ENCODE assay signal across 8 cellular contexts in genomic region chr19:17538684-17539287, GRCh38. TPM values are rescaled to one million over a fixed set of nuclear protein-coding genes. Genes with fewer than 3 reads are reported as not detected.
A peak's percentile ranks its signal among the peaks of the same experiment; 100 is the strongest.
DNase-seq lines count a peak whose midpoint lies in the region; ATAC-seq and TF ChIP-seq lines count a peak whose summit lies in the region.

No MANE protein-coding gene starts in this region.

- ATAC-seq in IMR-90 (ENCODE audit: low read depth): no peak
- no peak for ATAC-seq in GM18861 (IDR thresholded peaks at IDR 0.05; ENCODE audit: unreplicated experiment)

- no peaks in the 10 kb centered on the region for H3K27me3 Mint-ChIP-seq in Caco-2 (ENCODE audit: insufficient read depth, unreplicated experiment)

- H3K9ac ChIP-seq in IMR-90 (ENCODE audit: low read depth, low read length): no peak overlapping the region
- H3K9ac ChIP-seq in mammary epithelial cell (ENCODE audit: insufficient read depth, low read length): no peak overlapping the region

- 14% methylated on average over 5 of the region's 20 CpGs; no CpG with 5 or more reads in 1 of the 2 experiments for WGBS in IMR-90 (ENCODE audit: extremely low coverage in 2 of 2, insufficient read length in 1 of 2), 2 experiments
- 0% methylated on average over 1 of the region's 20 CpGs for WGBS in mammary epithelial cell (ENCODE audit: low coverage, missing lambda C conversion rate)

- no peaks in the 10 kb centered on the region for H3K4me1 ChIP-seq in Caco-2
- peaks cover 5% of the 10 kb centered on the region; the same call in 1 of the 2 replicates for H3K4me1 ChIP-seq in IMR-90 (ENCODE audit: control insufficient read depth, insufficient read depth, low read length)
- peaks cover 8% of the 10 kb centered on the region for H3K4me1 ChIP-seq in mammary epithelial cell (ENCODE audit: insufficient read depth, low read length)
- H3K4me1 ChIP-seq in mononuclear cell (ENCODE audit: insufficient read depth, low read length): peaks cover 19% of the 10 kb centered on the region

- H4K20me1 ChIP-seq in IMR-90 (ENCODE audit: insufficient read depth, low read length) (no peaks in the 10 kb centered on the region; the same call in 1 of the 2 replicates), mammary epithelial cell (ENCODE audit: insufficient read depth, low read length) (no peaks in the 10 kb centered on the region)

- H3K9me3 ChIP-seq in Caco-2: no peaks in the 10 kb centered on the region
- peaks cover 5% of the 10 kb centered on the region; the same call in 1 of the 2 replicates for H3K9me3 ChIP-seq in IMR-90 (ENCODE audit: control insufficient read depth, insufficient read depth, low read length)
- H3K9me3 ChIP-seq in mammary epithelial cell (replicated peaks; ENCODE audit: insufficient read depth, low read length): no peaks in the 10 kb centered on the region
- no peaks in the 10 kb centered on the region for H3K9me3 ChIP-seq in mononuclear cell (ENCODE audit: low read depth, low read length)

- TF ChIP-seq CTCF in Caco-2 (IDR thresholded peaks at IDR 0.05; ENCODE audit: insufficient read depth in 1 of 2, low read depth in 1 of 2, low read length in 1 of 2, severe bottlenecking in 1 of 2, unreplicated experiment in 1 of 2): no peak
- TF ChIP-seq CTCF in IMR-90 (conservative IDR thresholded peaks at IDR 0.05; ENCODE audit: low read depth, low read length): no peak
- TF ChIP-seq CTCF in mammary epithelial cell (conservative IDR thresholded peaks at IDR 0.05 in 1 of 2, IDR thresholded peaks at IDR 0.05 in 1 of 2; ENCODE audit: extremely low read depth in 1 of 2, insufficient read depth in 1 of 2, low read depth in 1 of 2, low read length in 2 of 2): no peak

- DNase-seq in Caco-2: peak in 1 of 2 experiments; percentile 14
- DNase-seq in IMR-90: no peak
- DNase-seq in mammary epithelial cell: no peak
- no peak for DNase-seq in T-helper 9 cell
- no peak for DNase-seq in NCI-H1105 treated with DMSO at 0.1 percent for 48 hours (lab: John Stamatoyannopoulos, UW)
- DNase-seq in activated CD4-positive, alpha-beta T cell treated with anti-CD3 and anti-CD28 coated beads for 1 hour: no peak

- BruUV-seq in Caco-2 (replicated peaks; lab: Mats Ljungman, UMichigan): no TSS peak
- no TSS peak for BruUV-seq in IMR-90 (replicated peaks; lab: Mats Ljungman, UMichigan)
- BruUV-seq in mammary epithelial cell (replicated peaks; lab: Mats Ljungman, UMichigan): no TSS peak

- H2AK5ac ChIP-seq in IMR-90 (ENCODE audit: low read depth, low read length): no peak overlapping the region

- H2AFZ ChIP-seq in IMR-90 (replicated peaks; ENCODE audit: low read length, poor library complexity) (peak overlapping the region; percentile 90), mammary epithelial cell (ENCODE audit: low read depth, low read length) (peak overlapping the region; percentile 89)

- H3K27ac ChIP-seq in IMR-90 (ENCODE audit: insufficient read depth, low read length) (no peak overlapping the region), mammary epithelial cell (ENCODE audit: insufficient read depth, low read depth, low read length) (no peak overlapping the region)

- no peak overlapping the region for H4K91ac ChIP-seq in IMR-90 (ENCODE audit: insufficient read depth, low read depth, low read length)

- H3K9me1 ChIP-seq in IMR-90 (ENCODE audit: insufficient read depth, low read length): no peaks in the 10 kb centered on the region

- no peak overlapping the region for H4K8ac ChIP-seq in IMR-90 (ENCODE audit: low read depth in 2 of 2, low read length in 2 of 2)

- POLR2A ChIA-PET in Caco-2 (lab: Charles Lee): interaction anchor here (0.6 to 1.0 kb wide), 3 partner anchors 21 to 321 kb away, joined by 3 to 4 read pairs (median 4); no protein-coding TSS in a partner anchor
- POLR2A ChIA-PET in IMR-90 (lab: Charles Lee; ENCODE audit: unreplicated experiment): no interaction called here

- no peaks in the 10 kb centered on the region for H3K79me1 ChIP-seq in IMR-90 (ENCODE audit: low read depth in 1 of 2, low read length in 2 of 2)

- no peak for TF ChIP-seq RAD21 in IMR-90 (IDR thresholded peaks at IDR 0.05; ENCODE audit: low read length)

- no peaks in the 10 kb centered on the region for H3K9me3 Mint-ChIP-seq in Caco-2 (ENCODE audit: unreplicated experiment)

- in situ Hi-C loops in IMR-90 (cut with MboI; ENCODE audit: low sequenced_read_pairs): no loop called here
- in situ Hi-C loops in mammary epithelial cell (cut with MboI; ENCODE audit: low sequenced_read_pairs in 2 of 2): no loop called here

- H3K79me2 ChIP-seq in mammary epithelial cell (ENCODE audit: insufficient read depth, low read length): no peaks in the 10 kb centered on the region

- no peak overlapping the region for H2BK20ac ChIP-seq in IMR-90 (ENCODE audit: low read depth, low read length)

- no peak overlapping the region for H2AK9ac ChIP-seq in IMR-90 (replicated peaks; ENCODE audit: low read depth, low read length, poor library complexity)

- no peak overlapping the region for H3K56ac ChIP-seq in IMR-90 (ENCODE audit: extremely low read depth, insufficient read depth, low read length)

- H3K4me3 Mint-ChIP-seq in Caco-2 (ENCODE audit: unreplicated experiment): peak overlapping the region; percentile 80

- H3K4me3 ChIP-seq in Caco-2 (ENCODE audit: low read depth, low read length): peak overlapping the region; percentile 53
- peak overlapping the region; percentile 44 for H3K4me3 ChIP-seq in IMR-90 (ENCODE audit: insufficient read depth, low read depth, low read length)
- peak overlapping the region; percentile 24 to 51 (median 44) for H3K4me3 ChIP-seq in mammary epithelial cell (replicated peaks in 1 of 3; ENCODE audit: insufficient read depth in 1 of 3, low read depth in 2 of 3, low read length in 3 of 3)
- H3K4me3 ChIP-seq in mononuclear cell (ENCODE audit: low read length): peak overlapping the region; percentile 38

- H3K4me1 Mint-ChIP-seq in Caco-2 (ENCODE audit: low read depth, unreplicated experiment): peaks cover 7% of the 10 kb centered on the region

- no peak overlapping the region for H3K23ac ChIP-seq in IMR-90 (ENCODE audit: low read depth, low read length)

- H3K14ac ChIP-seq in IMR-90 (replicated peaks; ENCODE audit: low read depth, low read length): no peak overlapping the region

- no peaks in the 10 kb centered on the region; the same call in none of the 2 replicates for H3K27me3 ChIP-seq in Caco-2 (replicated peaks; ENCODE audit: control insufficient read depth, insufficient read depth, low read length)
- peaks cover 2% of the 10 kb centered on the region; the same call in 1 of the 2 replicates for H3K27me3 ChIP-seq in IMR-90 (ENCODE audit: control insufficient read depth, insufficient read depth, low read length)
- no peaks in the 10 kb centered on the region for H3K27me3 ChIP-seq in mammary epithelial cell (ENCODE audit: insufficient read depth, low read length)
- H3K27me3 ChIP-seq in mononuclear cell (ENCODE audit: insufficient read depth, low read length): no peaks in the 10 kb centered on the region

- H3K36me3 Mint-ChIP-seq in Caco-2 (ENCODE audit: insufficient read depth, unreplicated experiment): peaks cover 7% of the 10 kb centered on the region

- H3K27ac Mint-ChIP-seq in Caco-2 (ENCODE audit: unreplicated experiment): no peak overlapping the region

- intact Hi-C loops in Caco-2 (cut with micrococcal nuclease; ENCODE audit: unreplicated experiment) (loop anchor here (1.0 kb wide), 1 partner anchor 36 kb away; no protein-coding TSS in a partner anchor), IMR-90 (cut with micrococcal nuclease) (no loop called here), mammary epithelial cell (cut with micrococcal nuclease) (no loop called here)

- CTCF ChIA-PET in Caco-2 (lab: Charles Lee) (interaction anchor here (0.6 to 1.2 kb wide), 5 partner anchors 8 to 228 kb away, joined by 3 to 10 read pairs (median 3); no protein-coding TSS in a partner anchor), IMR-90 (lab: Yijun Ruan, JAX) (interaction anchor here (0.6 to 1.3 kb wide), 3 partner anchors 12 to 222 kb away, joined by 3 to 6 read pairs (median 5); no protein-coding TSS in a partner anchor), mammary epithelial cell (lab: Charles Lee; ENCODE audit: low non-redundant PET) (interaction anchor here (1.0 kb wide), 1 partner anchor 28 kb away, joined by 4 read pairs; the partner anchor contains the start of gene PGLS)

- H3K18ac ChIP-seq in IMR-90 (ENCODE audit: low read depth, low read length): no peak overlapping the region

- H3K4ac ChIP-seq in IMR-90 (ENCODE audit: low read depth, low read length): no peak overlapping the region

- no peak overlapping the region for H2BK5ac ChIP-seq in IMR-90 (ENCODE audit: low read depth, low read length, poor library complexity, severe bottlenecking)

- H4K5ac ChIP-seq in IMR-90 (ENCODE audit: low read depth, low read length): no peak overlapping the region

- H3K36me3 ChIP-seq in Caco-2 (ENCODE audit: control insufficient read depth, insufficient read depth, low read length): no peaks in the 10 kb centered on the region
- no peaks in the 10 kb centered on the region for H3K36me3 ChIP-seq in IMR-90 (ENCODE audit: control insufficient read depth, insufficient read depth, low read length)
- H3K36me3 ChIP-seq in mammary epithelial cell (ENCODE audit: insufficient read depth, low read length): no peaks in the 10 kb centered on the region

- no peak for TF ChIP-seq POLR2A in IMR-90 (IDR thresholded peaks at IDR 0.05; ENCODE audit: low read depth, low read length)

- no peak overlapping the region for H2BK15ac ChIP-seq in IMR-90 (ENCODE audit: low read depth, low read length)

- H3K4me2 ChIP-seq in IMR-90 (ENCODE audit: low read depth, low read length) (peak overlapping the region; percentile 64), mammary epithelial cell (ENCODE audit: insufficient read depth, low read depth, low read length) (peak overlapping the region; percentile 99)

- dilution Hi-C loops in IMR-90 (cut with HindIII; ENCODE audit: low sequenced_read_pairs, unreplicated experiment) (no loop called here), mammary epithelial cell (cut with HindIII; ENCODE audit: low sequenced_read_pairs) (no loop called here)

- no peak overlapping the region for H2BK120ac ChIP-seq in IMR-90 (ENCODE audit: low read depth, low read length)

RNA-seq across cellular contexts. Expression of gene COLGALT1, which starts 16.7 kb away (rescaled TPM):
- total RNA-seq in Caco-2 (2022): 80.1 and 81.9 TPM in 2 replicates
- total RNA-seq in IMR-90 (2012; rRNA removed): 74.2 and 77.1 TPM in 2 replicates
- 117 and 124 TPM in 2 replicates for polyA plus RNA-seq in IMR-90 (2012; rRNA removed)
- polyA plus RNA-seq in IMR-90 (2012; cell fraction: cytosol; rRNA removed): 127 and 204 TPM in 2 replicates
- 103 and 152 TPM in 2 replicates for polyA plus RNA-seq in IMR-90 (2012; cell fraction: nucleus; rRNA removed; ENCODE audit: low replicate concordance)
- 10 to 100 TPM; 74.2 to 92.5 TPM for total RNA-seq in mammary epithelial cell
- polyA plus RNA-seq in mammary epithelial cell: 127 TPM
- 162 TPM for polyA minus RNA-seq in mammary epithelial cell
- 25.3 TPM for total RNA-seq in mononuclear cell

RNA-seq across cellular contexts. Expression of gene PGLS, which starts 27.3 kb away (rescaled TPM):
- total RNA-seq in Caco-2 (2022) (69.2 and 69.7 TPM in 2 replicates), IMR-90 (2012; rRNA removed) (33.9 and 37.2 TPM in 2 replicates), mammary epithelial cell (100 to 1,000 TPM in 1 of 2 donors, 10 to 100 TPM in 1; 57.2 to 101 TPM), mononuclear cell (43.0 TPM)
- polyA plus RNA-seq in IMR-90 (2012; rRNA removed) (74.3 and 92.0 TPM in 2 replicates), mammary epithelial cell (56.6 TPM)
- 161 and 165 TPM in 2 replicates for polyA plus RNA-seq in IMR-90 (2012; cell fraction: cytosol; rRNA removed)
- 71.3 and 138 TPM in 2 replicates for polyA plus RNA-seq in IMR-90 (2012; cell fraction: nucleus; rRNA removed; ENCODE audit: low replicate concordance)
- 68.2 TPM for polyA minus RNA-seq in mammary epithelial cell
